In the genomic region with DNA sequence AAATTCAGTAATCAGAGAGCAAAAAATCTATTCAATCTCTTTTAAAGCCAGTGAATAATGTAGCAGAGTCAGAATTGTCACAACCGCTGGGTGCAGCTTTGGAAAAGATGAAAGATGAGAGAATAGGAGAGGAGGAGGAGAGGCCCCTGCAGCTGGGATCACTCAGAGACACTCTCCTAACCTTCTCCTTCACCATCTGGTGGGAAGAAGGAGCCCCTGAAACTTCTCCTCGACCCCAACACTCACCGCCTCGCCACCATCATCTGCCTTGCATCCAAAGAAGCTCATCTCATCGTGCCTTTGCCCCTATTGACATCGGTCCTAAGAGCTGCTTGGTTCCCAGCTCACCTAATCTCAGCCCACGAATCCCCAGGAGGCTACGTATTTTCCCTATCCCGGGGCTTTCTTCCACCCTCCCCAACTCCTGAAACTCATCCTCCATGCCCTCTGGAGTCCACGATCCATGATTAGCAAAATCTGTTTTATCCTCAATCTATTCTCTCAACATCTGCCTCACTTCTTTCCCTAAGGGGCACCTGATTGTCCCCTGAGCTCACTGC, we compare ENCODE assay signal across 14 cellular contexts. TPM values are rescaled to one million over a fixed set of nuclear protein-coding genes. Genes with fewer than 3 reads are reported as not detected.
DNase-seq lines count a peak whose midpoint lies in the region; ATAC-seq, FAIRE-seq and TF ChIP-seq lines count a peak whose summit lies in the region.
"Had no signal": no experiment of that assay in that cellular context is flagged by ENCODE, and none has a peak within 500 bp of the region (broad histone marks: within the 10 kb centered on the region; RNA-seq: fewer than 3 reads in every experiment).

No MANE protein-coding gene starts in this region.

- SMC1A ChIA-PET in GM12878 (lab: Charles Lee; ENCODE audit: uncharacterized antibody, unreplicated experiment) = interaction anchor here (1.1 to 7.2 kb wide), 12 partner anchors 11 to 94 kb away, joined by 3 to 87 read pairs (median 13); no protein-coding TSS in a partner anchor

- H3K9ac ChIP-seq in GM12878 (ENCODE audit: control insufficient read depth, insufficient read depth, low read length) (peak overlapping the region; percentile 73), mesendoderm (ENCODE audit: low read length) (no peak overlapping the region)

- H3K27ac ChIP-seq in GM12878 (ENCODE audit: control insufficient read depth, insufficient read depth) (peak overlapping the region; percentile 95), mesendoderm (ENCODE audit: low read depth, low read length) (no peak overlapping the region), tibial nerve (peak overlapping the region in 3 of 4 donors; percentile 66 to 84 (median 80))
- H3K27ac ChIP-seq: 22Rv1, brain microvascular endothelial cell had no signal

- no peaks in the 10 kb centered on the region for H3K27me3 Mint-ChIP-seq in activated T-cell treated with anti-CD3 and anti-CD28 coated beads, Interleukin-2, amount 50 U/mL, for 72 hours (ENCODE audit: low read depth)
- H3K27me3 Mint-ChIP-seq: activated naive CD4-positive, alpha-beta T cell treated with anti-CD3 and anti-CD28 coated beads, Interleukin-2, amount 50 U/mL, for 24 hours had no signal

- TF ChIP-seq POLR2A in GM12878 (IDR thresholded peaks at IDR 0.05; ENCODE audit: low read depth, low read length) (no peak), tibial nerve (IDR thresholded peaks at IDR 0.05) (no peak), H54 (IDR thresholded peaks at IDR 0.05; ENCODE audit: low read depth, low read length) (no peak)

- H2AFZ ChIP-seq in GM12878 (ENCODE audit: control insufficient read depth, low read depth, low read length) = peak overlapping the region; percentile 82

- in situ Hi-C loops in GM12878 (cut with MboI) = no loop called here

- H3K4me3 ChIP-seq in GM12878 (peak overlapping the region; percentile 46; the same call in 1 of the 2 replicates), mesendoderm (ENCODE audit: low read length) (no peak overlapping the region), tibial nerve (no peak overlapping the region)

- no peaks in the 10 kb centered on the region for H3K36me3 ChIP-seq in GM12878 (ENCODE audit: control insufficient read depth in 2 of 2, insufficient read depth in 2 of 2, low read length in 1 of 2)
- no peaks in the 10 kb centered on the region for H3K36me3 ChIP-seq in mesendoderm (ENCODE audit: control insufficient read depth, insufficient read depth, low read length)
- H3K36me3 ChIP-seq in tibial nerve = no peaks in the 10 kb centered on the region
- H3K36me3 ChIP-seq: brain microvascular endothelial cell had no signal

- no peak overlapping the region for H3K23ac ChIP-seq in mesendoderm (ENCODE audit: low read length)

- no peak overlapping the region for H2AK5ac ChIP-seq in mesendoderm (ENCODE audit: low read length)

- no peak overlapping the region for H3K4me3 Mint-ChIP-seq in activated T-cell treated with anti-CD3 and anti-CD28 coated beads, Interleukin-2, amount 50 U/mL, for 72 hours
- H3K4me3 Mint-ChIP-seq: activated naive CD4-positive, alpha-beta T cell treated with anti-CD3 and anti-CD28 coated beads, Interleukin-2, amount 50 U/mL, for 24 hours had no signal

- H3K4me1 Mint-ChIP-seq in activated T-cell treated with anti-CD3 and anti-CD28 coated beads, Interleukin-2, amount 50 U/mL, for 72 hours (ENCODE audit: low read depth) = peaks cover 20% of the 10 kb centered on the region

- no peak overlapping the region for H3K27ac Mint-ChIP-seq in activated T-cell treated with anti-CD3 and anti-CD28 coated beads, Interleukin-2, amount 50 U/mL, for 72 hours
- H3K27ac Mint-ChIP-seq: activated naive CD4-positive, alpha-beta T cell treated with anti-CD3 and anti-CD28 coated beads, Interleukin-2, amount 50 U/mL, for 24 hours had no signal

- 76% methylated on average over 10 of the region's 10 CpGs for WGBS in GM12878 (ENCODE audit: insufficient coverage, insufficient replicate concordance, low lambda C conversion rate, missing lambda C conversion rate)
- no CpG with 5 or more reads among the region's 10 CpGs for WGBS in mesendoderm (ENCODE audit: extremely low coverage, insufficient coverage, low lambda C conversion rate)
- 83 to 84% methylated on average over 10 of the region's 10 CpGs for WGBS in tibial nerve, 2 donors

- ATAC-seq in activated T-cell treated with anti-CD3 and anti-CD28 coated beads, Interleukin-2, amount 50 U/mL, for 72 hours (replicated peaks in 1 of 2) = no peak
- ATAC-seq in GM12878 = no peak
- no peak for ATAC-seq in omental fat pad (ENCODE audit: low FRiP score)

- H3K4ac ChIP-seq in mesendoderm (ENCODE audit: low read depth, low read length) = no peak overlapping the region

- no peak for TF ChIP-seq RAD21 in GM12878 (IDR thresholded peaks at IDR 0.05; ENCODE audit: insufficient read depth, low read depth, low read length)

- CTCF ChIA-PET in GM12878 (lab: Yijun Ruan, JAX) = interaction anchor here (0.9 to 3.6 kb wide), 18 partner anchors 8 to 152 kb away, joined by 3 to 22 read pairs (median 4); no protein-coding TSS in a partner anchor

- H3K27me3 ChIP-seq in GM12878 (replicated peaks in 1 of 2; ENCODE audit: control insufficient read depth in 2 of 2, insufficient read depth in 2 of 2, low read length in 1 of 2) (no peaks in the 10 kb centered on the region), mesendoderm (ENCODE audit: insufficient read depth, low read length, poor library complexity) (no peaks in the 10 kb centered on the region), tibial nerve (no peaks in the 10 kb centered on the region)
- H3K27me3 ChIP-seq: brain microvascular endothelial cell had no signal

- FAIRE-seq in GM12878 (lab: Jason Lieb, UNC) (no peak), H54 (lab: Jason Lieb, UNC) (no peak)
- FAIRE-seq: frontal cortex, G401.6 had no signal

- no peaks in the 10 kb centered on the region for H3K9me3 ChIP-seq in GM12878 (replicated peaks; ENCODE audit: control insufficient read depth, insufficient read depth, low read length)
- no peaks in the 10 kb centered on the region for H3K9me3 ChIP-seq in tibial nerve

- no peaks in the 10 kb centered on the region for H4K20me1 ChIP-seq in GM12878 (ENCODE audit: control insufficient read depth, insufficient read depth)

- TF ChIP-seq CTCF in GM12878 (IDR thresholded peaks at IDR 0.05 in 2 of 3, conservative IDR thresholded peaks at IDR 0.05 in 1 of 3; ENCODE audit: control insufficient read depth in 2 of 3, extremely low read depth in 1 of 3, insufficient read depth in 1 of 3, low read depth in 3 of 3, low read length in 3 of 3) (no peak), tibial nerve (IDR thresholded peaks at IDR 0.05) (no peak), omental fat pad (IDR thresholded peaks at IDR 0.05) (no peak)

- DNase-seq in activated T-cell treated with anti-CD3 and anti-CD28 coated beads, Interleukin-2, amount 50 U/mL, for 1 hour = peak; percentile 45
- no peak for DNase-seq in activated T-cell treated with anti-CD3 and anti-CD28 coated beads, Interleukin-2, amount 50 U/mL, for 72 hours
- no peak for DNase-seq in GM12878 (ENCODE audit: low read depth, low spot score)
- no peak for DNase-seq in mesendoderm
- DNase-seq in tibial nerve (ENCODE audit: low spot score in 2 of 2) = no peak
- DNase-seq in omental fat pad (ENCODE audit: low spot score) = no peak
- DNase-seq in H54 (ENCODE audit: insufficient read length, low spot score) = no peak
- no peak for DNase-seq in DMS153 (lab: John Stamatoyannopoulos, UW)
- DNase-seq: NCI-H748 treated with DMSO at 0.1 percent for 48 hours had no signal

- H3K4me1 ChIP-seq in GM12878 (ENCODE audit: control insufficient read depth, insufficient read depth, low read length) (peaks cover 61% of the 10 kb centered on the region), mesendoderm (ENCODE audit: control insufficient read depth, low read depth, low read length) (peaks cover 8% of the 10 kb centered on the region), tibial nerve (peaks cover 0 to 46% (median 31%) of the 10 kb centered on the region in 4 donors)

- peak overlapping the region; percentile 98 for H3K4me2 ChIP-seq in GM12878 (ENCODE audit: control insufficient read depth, insufficient read depth)
- no peak overlapping the region for H3K4me2 ChIP-seq in mesendoderm (ENCODE audit: low read length)

- peak overlapping the region; percentile 8 for H3K56ac ChIP-seq in mesendoderm (ENCODE audit: low read length)

- no peak overlapping the region for H4K5ac ChIP-seq in mesendoderm (ENCODE audit: low read length)

- no peak for TF ChIP-seq EP300 in GM12878 (IDR thresholded peaks at IDR 0.05; ENCODE audit: borderline replicate concordance in 1 of 2, control insufficient read depth in 1 of 2, low read depth in 2 of 2, low read length in 2 of 2)
- TF ChIP-seq EP300 in tibial nerve (IDR thresholded peaks at IDR 0.05) = no peak

- no TSS peak for BruUV-seq in GM12878 (replicated peaks; lab: Mats Ljungman, UMichigan)

- no peak overlapping the region for H2BK120ac ChIP-seq in mesendoderm (ENCODE audit: low read depth, low read length)

- no peak overlapping the region for H2BK5ac ChIP-seq in mesendoderm (ENCODE audit: low read length)

- H3K79me2 ChIP-seq in GM12878 (ENCODE audit: control insufficient read depth, insufficient read depth, low read length) = no peaks in the 10 kb centered on the region; the same call in 1 of the 2 replicates
- no peaks in the 10 kb centered on the region for H3K79me2 ChIP-seq in mesendoderm (ENCODE audit: control insufficient read depth, insufficient read depth, low read length)

- POLR2A ChIA-PET in GM12878 (lab: Charles Lee) = interaction anchor here (0.5 to 2.4 kb wide), 8 partner anchors 10 to 223 kb away, joined by 3 to 28 read pairs (median 8); no protein-coding TSS in a partner anchor

- H2BK15ac ChIP-seq in mesendoderm (replicated peaks; ENCODE audit: low read depth) = no peak overlapping the region

- H3K36me3 Mint-ChIP-seq in activated T-cell treated with anti-CD3 and anti-CD28 coated beads, Interleukin-2, amount 50 U/mL, for 72 hours (ENCODE audit: insufficient read depth in 2 of 2) = no peaks in the 10 kb centered on the region
- H3K36me3 Mint-ChIP-seq: activated naive CD4-positive, alpha-beta T cell treated with anti-CD3 and anti-CD28 coated beads, Interleukin-2, amount 50 U/mL, for 24 hours had no signal

- intact Hi-C loops in GM12878 (cut with micrococcal nuclease; ENCODE audit: unreplicated experiment) = no loop called here

- H3K79me1 ChIP-seq in mesendoderm (ENCODE audit: low read length) = no peaks in the 10 kb centered on the region

- no peak overlapping the region for H3K18ac ChIP-seq in mesendoderm (ENCODE audit: low read length)

- H4K8ac ChIP-seq in mesendoderm (ENCODE audit: low read depth, low read length) = no peak overlapping the region

- no peaks in the 10 kb centered on the region for H3K9me3 Mint-ChIP-seq in activated T-cell treated with anti-CD3 and anti-CD28 coated beads, Interleukin-2, amount 50 U/mL, for 72 hours
- H3K9me3 Mint-ChIP-seq: activated naive CD4-positive, alpha-beta T cell treated with anti-CD3 and anti-CD28 coated beads, Interleukin-2, amount 50 U/mL, for 24 hours had no signal

- RAD21 ChIA-PET in GM12878 (lab: Charles Lee; ENCODE audit: unreplicated experiment) = interaction anchor here (0.7 to 6.5 kb wide), 14 partner anchors 10 to 222 kb away, joined by 3 to 39 read pairs (median 6); no protein-coding TSS in a partner anchor

RNA-seq across cellular contexts. Expression of a gene that starts 58.5 kb away (rescaled TPM):
- total RNA-seq in activated T-cell treated with anti-CD3 and anti-CD28 coated beads, Interleukin-2, amount 50 U/mL, for 72 hours = not detected
- not detected in 2 replicates for total RNA-seq in GM12878 (2013; cell fraction: nucleolus; rRNA removed)
- total RNA-seq in GM12878 (2014; rRNA removed) = 4.9 and 5.9 TPM in 2 replicates
- total RNA-seq in GM12878 (2014; rRNA removed; fragmentation: Illumina TruSeq; extraction: Trizol) = 4.2 and 5.2 TPM in 2 replicates
- 4.3 TPM in 2 replicates for total RNA-seq in GM12878 (2021)
- polyA plus RNA-seq in GM12878 (2011; ENCODE audit: low read depth) = 1.6 TPM
- polyA plus RNA-seq in GM12878 (2011; rRNA removed) = 0.24 TPM in 1 of 2 replicates, not detected in the other
- 0.17 TPM in 1 of 2 replicates, not detected in the other for polyA plus RNA-seq in GM12878 (2011; cell fraction: cytosol; rRNA removed)
- 0.46 and 0.51 TPM in 2 replicates for polyA plus RNA-seq in GM12878 (2011; cell fraction: nucleus; rRNA removed)
- 1.8 and 3.6 TPM in 2 replicates for polyA plus RNA-seq in GM12878 (2012)
- 4.0 and 5.6 TPM in 2 replicates for polyA plus RNA-seq in GM12878 (2014; fragmentation: Illumina TruSeq; extraction: Trizol)
- polyA plus RNA-seq in GM12878 (2014; fragmentation: Nextera tagmentation; extraction: Ambion mirVana) = under 1 TPM; 0.13 to 0.16 TPM
- 7.1 and 10.2 TPM in 2 replicates for polyA plus RNA-seq in GM12878 (2014; rRNA removed)
- polyA plus RNA-seq in GM12878 (2016; fragmentation: Nextera tagmentation; extraction: Ambion mirVana) = under 1 TPM; 0.15 to 0.25 TPM
- polyA minus RNA-seq in GM12878 (2011; rRNA and poly(A)+ RNA removed) = not detected in 2 replicates
- not detected in 2 replicates for polyA minus RNA-seq in GM12878 (2011; cell fraction: cytosol; rRNA and poly(A)+ RNA removed)
- polyA minus RNA-seq in GM12878 (2011; cell fraction: nucleus; rRNA and poly(A)+ RNA removed) = 0.77 TPM in 1 of 2 replicates, not detected in the other
- 4.4 TPM for polyA plus RNA-seq in mesendoderm (2013, experiment 1 of 2)
- 4.6 TPM for polyA plus RNA-seq in mesendoderm (2013, experiment 2 of 2)
- total RNA-seq in tibial nerve = 100 to 1,000 TPM; 155 to 328 (median 200) TPM
- 100 to 1,000 TPM in 3 of 4 donors, 10 to 100 TPM in 1; 72.6 to 307 (median 149) TPM for total RNA-seq in omental fat pad

Comparison
In these comparisons a context has a peak if more than half of its experiments do, and no peak if none do; other contexts are left out.
1. RNA of a gene that starts 58.5 kb away (total RNA-seq): 155 to 328 TPM in tibial nerve and 72.6 to 307 TPM in omental fat pad; 4.2 to 5.9 TPM in GM12878 and not detected in activated T-cell treated with anti-CD3 and anti-CD28 coated beads, Interleukin-2, amount 50 U/mL, for 72 hours; every median in the first group is over 10 times any median in the second.